ENCODE assay signal across 11 cellular contexts in the genomic region with DNA sequence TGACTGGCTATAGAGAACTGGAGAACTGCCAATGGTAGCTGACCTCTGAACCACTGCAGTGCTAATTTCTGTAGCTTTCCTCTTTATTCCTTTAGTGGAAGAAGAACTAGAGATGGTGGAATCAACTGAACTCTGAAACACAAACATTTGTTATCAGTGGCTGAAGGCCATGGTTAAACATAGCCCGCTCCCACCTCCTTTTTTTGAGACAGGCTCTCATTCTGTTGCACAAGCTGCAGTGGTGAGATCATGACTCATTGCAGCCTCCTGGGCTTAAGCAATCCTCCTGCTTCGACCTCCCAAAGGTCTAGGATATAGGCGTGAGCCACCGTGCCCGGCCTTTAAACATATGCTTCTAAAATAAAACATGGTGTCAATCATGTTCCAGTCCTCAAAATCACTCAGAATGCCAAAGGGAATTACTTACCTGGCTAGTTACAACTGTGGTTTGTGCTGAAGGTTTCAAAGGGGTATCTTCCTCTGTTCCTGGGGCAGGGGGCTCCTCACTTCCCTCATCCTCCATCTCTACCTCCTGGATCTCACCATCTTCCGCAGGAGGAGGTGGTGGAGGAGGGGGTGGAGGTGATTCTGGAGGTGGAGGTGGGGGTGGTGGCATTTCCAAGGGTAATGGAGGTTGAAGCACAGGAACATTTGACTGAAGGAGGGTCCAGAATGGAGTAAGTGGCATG. TPM values are rescaled to one million over a fixed set of nuclear protein-coding genes. Genes with fewer than 3 reads are reported as not detected.
DNase-seq lines count a peak whose midpoint lies in the region; ATAC-seq and TF ChIP-seq lines count a peak whose summit lies in the region.
"Had no signal": no experiment of that assay in that cellular context is flagged by ENCODE, and none has a peak within 500 bp of the region (broad histone marks: within the 10 kb centered on the region; RNA-seq: fewer than 3 reads in every experiment).

No MANE protein-coding gene starts in this region.

- ATAC-seq in CD8-positive, alpha-beta T cell: no peak
- ATAC-seq in HG03460 (IDR thresholded peaks at IDR 0.05; ENCODE audit: unreplicated experiment): no peak
- ATAC-seq in GM18511 (IDR thresholded peaks at IDR 0.05; ENCODE audit: unreplicated experiment): no peak

- no peaks in the 10 kb centered on the region for H3K27me3 Mint-ChIP-seq in CD8-positive, alpha-beta T cell (ENCODE audit: low read depth)
- H3K27me3 Mint-ChIP-seq in endothelial cell (ENCODE audit: unreplicated experiment): peaks cover 3% of the 10 kb centered on the region
- H3K27me3 Mint-ChIP-seq in nephron progenitor cell (ENCODE audit: low read depth, poor library complexity): peaks cover 3% of the 10 kb centered on the region
- H3K27me3 Mint-ChIP-seq: central memory CD8-positive, alpha-beta T cell had no signal

- H3K27me3 ChIP-seq in CD8-positive, alpha-beta T cell (ENCODE audit: insufficient read depth, low read length): no peaks in the 10 kb centered on the region
- H3K27me3 ChIP-seq in thyroid gland (no peaks in the 10 kb centered on the region), spleen (replicated peaks in 1 of 7) (no peaks in the 10 kb centered on the region)

- no peak for DNase-seq in CD8-positive, alpha-beta T cell
- DNase-seq in NCI-H2227 treated with DMSO at 0.1 percent for 48 hours (lab: John Stamatoyannopoulos, UW) (peak; percentile 85), endothelial cell (ENCODE audit: low spot score) (no peak), nephron progenitor cell (no peak), thyroid gland (no peak), spleen (no peak)
- DNase-seq: Karpas-422, T-helper 9 cell had no signal

- POLR2A ChIA-PET in CD8-positive, alpha-beta T cell (lab: Charles Lee): interaction anchor here (0.8 to 1.0 kb wide), 2 partner anchors 9 to 1131 kb away, joined by 3 to 7 read pairs; a partner anchor contains a TSS

- TF ChIP-seq CTCF in CD8-positive, alpha-beta T cell (IDR thresholded peaks at IDR 0.05): no peak
- TF ChIP-seq CTCF in endothelial cell (IDR thresholded peaks at IDR 0.05; ENCODE audit: unreplicated experiment): no peak
- no peak for TF ChIP-seq CTCF in nephron progenitor cell (IDR thresholded peaks at IDR 0.05)
- no peak for TF ChIP-seq CTCF in thyroid gland (IDR thresholded peaks at IDR 0.05)
- TF ChIP-seq CTCF in spleen (IDR thresholded peaks at IDR 0.05 in 8 of 11, conservative IDR thresholded peaks at IDR 0.05 in 3 of 11): no peak

- H3K9me3 ChIP-seq in CD8-positive, alpha-beta T cell (ENCODE audit: low read length): no peaks in the 10 kb centered on the region
- no peaks in the 10 kb centered on the region for H3K9me3 ChIP-seq in thyroid gland
- H3K9me3 ChIP-seq in spleen: no peaks in the 10 kb centered on the region

- no peak for TF ChIP-seq POLR2A in thyroid gland (IDR thresholded peaks at IDR 0.05)
- no peak for TF ChIP-seq POLR2A in spleen (IDR thresholded peaks at IDR 0.05)

- no peak overlapping the region for H3K4me3 Mint-ChIP-seq in CD8-positive, alpha-beta T cell
- peak overlapping the region; percentile 26 for H3K4me3 Mint-ChIP-seq in endothelial cell (ENCODE audit: unreplicated experiment)
- no peak overlapping the region for H3K4me3 Mint-ChIP-seq in nephron progenitor cell
- H3K4me3 Mint-ChIP-seq: central memory CD8-positive, alpha-beta T cell had no signal

- H3K27ac Mint-ChIP-seq in CD8-positive, alpha-beta T cell: peak overlapping the region; percentile 60
- H3K27ac Mint-ChIP-seq in endothelial cell (ENCODE audit: unreplicated experiment) (no peak overlapping the region), nephron progenitor cell (peak overlapping the region; percentile 83)

- no peak overlapping the region for H3K4me3 ChIP-seq in CD8-positive, alpha-beta T cell (ENCODE audit: low read depth, low read length)
- no peak overlapping the region for H3K4me3 ChIP-seq in thyroid gland (replicated peaks in 1 of 3)
- H3K4me3 ChIP-seq in spleen: no peak overlapping the region

- WGBS in thyroid gland, 2 donors: 91 to 92% methylated on average over 6 of the region's 6 CpGs
- 68 to 92% (median 82%) methylated on average over 6 of the region's 6 CpGs for WGBS in spleen, 5 donors

- CTCF ChIA-PET in CD8-positive, alpha-beta T cell (lab: Charles Lee): interaction anchor here (1.2 kb wide), 1 partner anchor 19 kb away, joined by 3 read pairs; no protein-coding TSS in a partner anchor

- H3K4me1 Mint-ChIP-seq in CD8-positive, alpha-beta T cell (ENCODE audit: low read depth): peaks cover 2% of the 10 kb centered on the region
- no peaks in the 10 kb centered on the region for H3K4me1 Mint-ChIP-seq in endothelial cell (ENCODE audit: unreplicated experiment)
- H3K4me1 Mint-ChIP-seq in nephron progenitor cell: no peaks in the 10 kb centered on the region
- H3K4me1 Mint-ChIP-seq: central memory CD8-positive, alpha-beta T cell had no signal

- peaks cover 79% of the 10 kb centered on the region for H3K36me3 Mint-ChIP-seq in CD8-positive, alpha-beta T cell
- H3K36me3 Mint-ChIP-seq in endothelial cell (ENCODE audit: low read depth, unreplicated experiment): peaks cover 26% of the 10 kb centered on the region
- peaks cover 72% of the 10 kb centered on the region for H3K36me3 Mint-ChIP-seq in nephron progenitor cell (ENCODE audit: low read depth)

- H3K4me1 ChIP-seq in CD8-positive, alpha-beta T cell (ENCODE audit: insufficient read depth, low read length): no peaks in the 10 kb centered on the region
- H3K4me1 ChIP-seq in thyroid gland: no peaks in the 10 kb centered on the region
- H3K4me1 ChIP-seq in spleen: peaks cover 0 to 11% (median 0%) of the 10 kb centered on the region in 6 donors

- peaks cover 55% of the 10 kb centered on the region for H3K36me3 ChIP-seq in CD8-positive, alpha-beta T cell (ENCODE audit: insufficient read depth, low read length)
- peaks cover 60 to 67% of the 10 kb centered on the region in 2 donors for H3K36me3 ChIP-seq in thyroid gland
- peaks cover 0 to 100% (median 95%) of the 10 kb centered on the region in 6 donors for H3K36me3 ChIP-seq in spleen

- intact Hi-C loops in CD8-positive, alpha-beta T cell (cut with DNase I, micrococcal nuclease): no loop called here
- intact Hi-C loops in thyroid gland (cut with DNase I): no loop called here
- intact Hi-C loops in spleen (cut with DNase I; ENCODE audit: low total_unique reads): no loop called here

- no peaks in the 10 kb centered on the region for H3K9me3 Mint-ChIP-seq in CD8-positive, alpha-beta T cell
- no peaks in the 10 kb centered on the region for H3K9me3 Mint-ChIP-seq in endothelial cell (ENCODE audit: unreplicated experiment)
- no peaks in the 10 kb centered on the region for H3K9me3 Mint-ChIP-seq in nephron progenitor cell
- H3K9me3 Mint-ChIP-seq: central memory CD8-positive, alpha-beta T cell had no signal

- no peak overlapping the region for H3K27ac ChIP-seq in CD8-positive, alpha-beta T cell (ENCODE audit: low read depth, low read length)
- no peak overlapping the region for H3K27ac ChIP-seq in thyroid gland
- no peak overlapping the region for H3K27ac ChIP-seq in spleen

RNA-seq across cellular contexts. Expression of a gene that starts 9.0 kb away (rescaled TPM):
- 1 to 10 TPM; 3.6 to 5.0 TPM for total RNA-seq in CD8-positive, alpha-beta T cell
- total RNA-seq in endothelial cell (ENCODE audit: unreplicated experiment): 1.7 TPM
- 1 to 10 TPM in 1 of 4 donors, under 1 TPM in 3; 0.59 to 1.1 (median 0.87) TPM for total RNA-seq in thyroid gland
- 1 to 10 TPM; 1.1 to 5.1 (median 2.2) TPM for total RNA-seq in spleen
- 1 to 10 TPM; 2.0 to 3.6 (median 2.9) TPM for polyA plus RNA-seq in spleen

RNA-seq across cellular contexts. Expression of a gene that starts 43.0 kb away (rescaled TPM):
- total RNA-seq in CD8-positive, alpha-beta T cell: 100 to 1,000 TPM; 356 to 385 TPM
- total RNA-seq in endothelial cell (ENCODE audit: unreplicated experiment) (78.3 TPM), thyroid gland (100 to 1,000 TPM; 156 to 232 (median 194) TPM), spleen (100 to 1,000 TPM; 114 to 217 (median 157) TPM)
- 10 to 100 TPM; 32.0 to 59.2 (median 51.2) TPM for polyA plus RNA-seq in spleen
